In genomic region chr1:35005711-35006110, GRCh38 we compare ENCODE assay signal across 8 cellular contexts.
"Had no signal": no experiment of that assay in that cellular context is flagged by ENCODE, and none has a peak within 500 bp of the region (broad histone marks: within the 10 kb centered on the region; RNA-seq: fewer than 3 reads in every experiment).

No MANE protein-coding gene starts in this region.

- ATAC-seq: GM23338, K562 had no signal

- H3K4me3 ChIP-seq: GM23338, K562 had no signal

- FAIRE-seq: H1, H54, HTR-8/SVneo, K562 had no signal

- DNase-seq: H9, HCEC 1CT, IMR-90 had no signal
